9 cellular contexts compared by ENCODE assay signal in the genomic region with DNA sequence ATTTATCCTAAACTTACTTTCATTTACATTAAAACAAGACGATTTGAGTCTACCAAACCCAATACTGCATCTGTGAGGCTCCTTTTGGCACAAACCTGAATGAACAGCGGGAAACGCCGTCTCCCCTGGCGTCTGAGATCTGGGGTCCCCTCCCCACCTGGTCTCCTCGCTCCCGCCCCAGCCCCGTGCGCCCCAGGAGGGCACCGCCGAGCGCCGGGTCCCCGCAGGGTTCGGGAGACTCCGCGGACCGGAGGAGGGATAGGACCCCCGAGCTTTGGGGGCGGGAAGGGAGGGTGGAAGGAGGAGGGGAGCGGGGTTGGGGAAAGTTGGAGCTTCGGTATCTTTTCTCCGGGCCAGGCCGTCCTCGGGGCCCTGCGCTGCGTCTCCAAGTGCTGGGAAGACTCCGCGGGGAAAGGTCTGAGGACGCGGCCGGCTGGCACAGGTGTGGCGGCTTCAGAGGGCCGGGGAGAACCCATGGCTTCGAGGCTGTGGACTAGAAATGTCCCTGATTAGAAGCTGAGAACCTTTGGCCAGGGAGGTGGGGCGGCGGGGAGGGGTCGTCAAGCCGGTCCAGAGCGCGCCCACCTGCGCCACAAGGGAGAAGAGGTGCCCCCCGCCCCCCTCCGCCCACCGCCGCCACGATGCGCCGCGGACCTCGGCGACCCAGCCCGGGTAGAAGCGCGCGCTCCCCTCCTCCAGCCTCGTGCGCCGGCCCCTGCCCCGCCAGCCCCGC. TPM values are rescaled to one million over a fixed set of nuclear protein-coding genes. Genes with fewer than 3 reads are reported as not detected.
DNase-seq lines count a peak whose midpoint lies in the region; ATAC-seq, FAIRE-seq and TF ChIP-seq lines count a peak whose summit lies in the region.
"Had no signal": no experiment of that assay in that cellular context is flagged by ENCODE, and none has a peak within 500 bp of the region (broad histone marks: within the 10 kb centered on the region; RNA-seq: fewer than 3 reads in every experiment).

No MANE protein-coding gene starts in this region.

- CTCF ChIA-PET in activated CD4-positive, alpha-beta memory T cell treated with anti-CD3 and anti-CD28 coated beads for 36 hours (lab: Charles Lee) = interaction anchor here (0.8 kb wide), 1 partner anchor 24 kb away, joined by 3 read pairs; no protein-coding TSS in a partner anchor

- H3K27ac ChIP-seq in hepatocyte = no peak overlapping the region
- H3K27ac ChIP-seq: 22Rv1 had no signal

- ATAC-seq in stimulated activated naive B cell treated with anti-CD40 and anti-IgM and Interleukin-4, amounts not matched to agents 10 μg/mL and 1 μg/mL and 100 μg/mL, for 72 hours (replicated peaks) = peak in 1 of 2 donors; percentile 32
- ATAC-seq in HG03039 (IDR thresholded peaks at IDR 0.05; ENCODE audit: unreplicated experiment) = no peak

- peak overlapping the region; percentile 97 for H3K4me2 ChIP-seq in hepatocyte

- DNase-seq in DMS 273 (lab: John Stamatoyannopoulos, UW; ENCODE audit: unreplicated experiment) (peak; percentile 29), DMS 273 treated with DMSO at 0.1 percent for 48 hours (lab: John Stamatoyannopoulos, UW) (no peak), hepatocyte (ENCODE audit: low spot score) (no peak), GM12891 (ENCODE audit: insufficient read length, low spot score) (no peak), GM13977 (ENCODE audit: low spot score) (no peak)
- DNase-seq in activated CD4-positive, alpha-beta memory T cell treated with anti-CD3 and anti-CD28 coated beads for 36 hours = no peak
- DNase-seq in stimulated activated naive B cell treated with anti-CD40 and anti-IgM and Interleukin-4, amounts not matched to agents 10 μg/mL and 1 μg/mL and 100 μg/mL, for 72 hours = no peak

- intact Hi-C loops in activated CD4-positive, alpha-beta memory T cell treated with anti-CD3 and anti-CD28 coated beads for 36 hours (cut with micrococcal nuclease) = loop anchor here (5.0 kb wide), 2 partner anchors 82 to 597 kb away; no protein-coding TSS in a partner anchor

- in situ Hi-C loops in GM13977 (cut with MboI; ENCODE audit: low pct_unique_long_range_greater_than_20kb, low sequenced_read_pairs, unreplicated experiment) = no loop called here

- peaks cover 82% of the 10 kb centered on the region for H3K27me3 ChIP-seq in hepatocyte

- POLR2A ChIA-PET in activated CD4-positive, alpha-beta memory T cell treated with anti-CD3 and anti-CD28 coated beads for 36 hours (lab: Charles Lee) = no interaction called here

- FAIRE-seq in GM12891 (lab: Jason Lieb, UNC) = no peak

- H3K4me1 Mint-ChIP-seq in activated CD4-positive, alpha-beta memory T cell treated with anti-CD3 and anti-CD28 coated beads for 36 hours (ENCODE audit: low read depth) = peaks cover 30% of the 10 kb centered on the region
- H3K4me1 Mint-ChIP-seq in stimulated activated naive B cell treated with anti-CD40 and anti-IgM and Interleukin-4, amounts not matched to agents 10 μg/mL and 1 μg/mL and 100 μg/mL, for 72 hours = peaks cover 22 to 31% of the 10 kb centered on the region in 2 donors

- H3K4me3 ChIP-seq in hepatocyte = peak overlapping the region; percentile 64

- H3K27me3 Mint-ChIP-seq in activated CD4-positive, alpha-beta memory T cell treated with anti-CD3 and anti-CD28 coated beads for 36 hours = peaks cover 40% of the 10 kb centered on the region
- peaks cover 44 to 46% of the 10 kb centered on the region in 2 donors for H3K27me3 Mint-ChIP-seq in stimulated activated naive B cell treated with anti-CD40 and anti-IgM and Interleukin-4, amounts not matched to agents 10 μg/mL and 1 μg/mL and 100 μg/mL, for 72 hours

- H3K4me3 Mint-ChIP-seq in activated CD4-positive, alpha-beta memory T cell treated with anti-CD3 and anti-CD28 coated beads for 36 hours = peak overlapping the region; percentile 58
- peak overlapping the region; percentile 74 to 83 for H3K4me3 Mint-ChIP-seq in stimulated activated naive B cell treated with anti-CD40 and anti-IgM and Interleukin-4, amounts not matched to agents 10 μg/mL and 1 μg/mL and 100 μg/mL, for 72 hours

- H3K9me2 ChIP-seq in hepatocyte (replicated peaks; ENCODE audit: insufficient read depth) = no peaks in the 10 kb centered on the region

- H3K9me3 Mint-ChIP-seq in activated CD4-positive, alpha-beta memory T cell treated with anti-CD3 and anti-CD28 coated beads for 36 hours = no peaks in the 10 kb centered on the region
- H3K9me3 Mint-ChIP-seq in stimulated activated naive B cell treated with anti-CD40 and anti-IgM and Interleukin-4, amounts not matched to agents 10 μg/mL and 1 μg/mL and 100 μg/mL, for 72 hours = no peaks in the 10 kb centered on the region

- TF ChIP-seq CTCF in hepatocyte (IDR thresholded peaks at IDR 0.05; ENCODE audit: poor library complexity) (no peak), GM13977 (IDR thresholded peaks at IDR 0.05; ENCODE audit: extremely low read depth, insufficient read depth, missing control alignments) (no peak)

- no peak for TF ChIP-seq POLR2A in GM12891 (IDR thresholded peaks at IDR 0.05; ENCODE audit: low read depth, low read length)

- no peaks in the 10 kb centered on the region for H3K36me3 ChIP-seq in hepatocyte (replicated peaks; ENCODE audit: insufficient read depth, low read depth)

- H3K9me3 ChIP-seq in hepatocyte (ENCODE audit: low read depth) = no peaks in the 10 kb centered on the region

- WGBS in hepatocyte (ENCODE audit: low lambda C conversion rate, missing lambda C conversion rate) = 0% methylated on average over 10 of the region's 61 CpGs

- H4K20me1 ChIP-seq in hepatocyte (ENCODE audit: insufficient read depth, poor library complexity, severe bottlenecking) = no peaks in the 10 kb centered on the region

- H3K79me2 ChIP-seq in hepatocyte = no peaks in the 10 kb centered on the region

- no peaks in the 10 kb centered on the region for H3K36me3 Mint-ChIP-seq in activated CD4-positive, alpha-beta memory T cell treated with anti-CD3 and anti-CD28 coated beads for 36 hours
- no peaks in the 10 kb centered on the region for H3K36me3 Mint-ChIP-seq in stimulated activated naive B cell treated with anti-CD40 and anti-IgM and Interleukin-4, amounts not matched to agents 10 μg/mL and 1 μg/mL and 100 μg/mL, for 72 hours

- no peak overlapping the region for H3K27ac Mint-ChIP-seq in activated CD4-positive, alpha-beta memory T cell treated with anti-CD3 and anti-CD28 coated beads for 36 hours
- peak overlapping the region; percentile 71 for H3K27ac Mint-ChIP-seq in stimulated activated naive B cell treated with anti-CD40 and anti-IgM and Interleukin-4, amounts not matched to agents 10 μg/mL and 1 μg/mL and 100 μg/mL, for 72 hours

- H2AFZ ChIP-seq in hepatocyte = peak overlapping the region; percentile 66

- peaks cover 8% of the 10 kb centered on the region for H3K4me1 ChIP-seq in hepatocyte (ENCODE audit: insufficient read depth)

TF ChIP-seq in GM12891, 5 proteins besides CTCF, POLR2A, EP300 and RAD21:
- TF ChIP-seq SPI1 (IDR thresholded peaks at IDR 0.05; ENCODE audit: low read depth, low read length) (no peak), POLR2AphosphoS5 (IDR thresholded peaks at IDR 0.05; ENCODE audit: low read depth, low read length) (no peak), PAX5 (IDR thresholded peaks at IDR 0.05; ENCODE audit: insufficient read depth, low read length, severe bottlenecking) (no peak), POU2F2 (IDR thresholded peaks at IDR 0.05; ENCODE audit: low read depth, low read length) (no peak)

RNA-seq across cellular contexts. Expression of a gene that starts 0.6 kb away (rescaled TPM):
- under 1 TPM; 0.67 to 0.94 TPM for total RNA-seq in activated CD4-positive, alpha-beta memory T cell treated with anti-CD3 and anti-CD28 coated beads for 36 hours
- total RNA-seq in hepatocyte = not detected in 2 replicates
- not detected in 2 replicates for polyA plus RNA-seq in hepatocyte
- 0.77 TPM for polyA plus RNA-seq in GM12891 (2012; ENCODE audit: low read depth, missing spikeins)
